In the genomic region with DNA sequence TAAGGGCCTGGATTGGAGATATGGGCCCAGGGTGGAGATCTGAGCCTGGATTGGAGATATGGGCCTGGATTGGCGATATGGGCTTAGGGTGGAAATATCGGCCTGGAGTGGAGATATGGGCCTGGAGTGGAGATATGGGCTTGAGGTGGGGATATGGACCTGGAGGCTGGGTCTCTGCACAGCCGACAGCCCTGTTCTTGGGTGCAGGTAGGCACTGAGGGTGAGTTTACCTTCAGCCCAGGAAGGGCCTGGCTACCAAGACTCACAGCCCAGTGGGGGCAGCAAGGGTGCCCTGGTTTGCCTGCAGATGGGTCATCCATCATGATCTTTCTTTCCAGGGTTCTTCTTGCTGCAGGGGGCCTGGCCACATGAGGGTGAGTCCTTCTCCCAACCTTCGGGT, we compare ENCODE assay signal across 12 cellular contexts. TPM values are rescaled to one million over a fixed set of nuclear protein-coding genes. Genes with fewer than 3 reads are reported as not detected.
DNase-seq lines count a peak whose midpoint lies in the region; ATAC-seq and TF ChIP-seq lines count a peak whose summit lies in the region.
"Not testable (repeated sequence)": the region's sequence is repeated elsewhere in the genome, so short reads cannot be mapped to it uniquely, and the experiment has no call there.
"Had no signal": no experiment of that assay in that cellular context is flagged by ENCODE, and none has a peak within 500 bp of the region (broad histone marks: within the 10 kb centered on the region; RNA-seq: fewer than 3 reads in every experiment).

No MANE protein-coding gene starts in this region.

- TF ChIP-seq CTCF in endothelial cell (IDR thresholded peaks at IDR 0.05; ENCODE audit: unreplicated experiment) = not testable (repeated sequence)

- peak overlapping the region; percentile 23 for H3K4me3 Mint-ChIP-seq in endothelial cell (ENCODE audit: unreplicated experiment)
- H3K4me3 Mint-ChIP-seq in natural killer cell treated with Interleukin-12 subunit alpha and Interleukin-12 subunit beta and Interleukin-15 and Interleukin-18, amount 100 ng/mL, for 72 hours = peak overlapping the region; percentile 74

- H3K27ac Mint-ChIP-seq in endothelial cell (ENCODE audit: unreplicated experiment) = not testable (repeated sequence)
- H3K27ac Mint-ChIP-seq in natural killer cell treated with Interleukin-12 subunit alpha and Interleukin-12 subunit beta and Interleukin-15 and Interleukin-18, amount 100 ng/mL, for 72 hours = peak overlapping the region; percentile 83 to 90

- peak; percentile 17 for DNase-seq in activated CD8-positive, alpha-beta memory T cell treated with anti-CD3 and anti-CD28 coated beads for 24 hours
- not testable (repeated sequence) for DNase-seq in endothelial cell (ENCODE audit: low spot score); natural killer cell treated with Interleukin-12 subunit alpha and Interleukin-12 subunit beta and Interleukin-15 and Interleukin-18, amount 100 ng/mL, for 72 hours (ENCODE audit: low spot score)
- DNase-seq in left lobe of liver (ENCODE audit: low spot score) = peak; percentile 22
- DNase-seq in mesenteric fat pad (ENCODE audit: low spot score) = peak; percentile 26

- H3K4me1 Mint-ChIP-seq in endothelial cell (ENCODE audit: unreplicated experiment) = not testable (repeated sequence)
- H3K4me1 Mint-ChIP-seq in natural killer cell treated with Interleukin-12 subunit alpha and Interleukin-12 subunit beta and Interleukin-15 and Interleukin-18, amount 100 ng/mL, for 72 hours (ENCODE audit: low read depth in 2 of 2) = peaks cover 42 to 43% of the 10 kb centered on the region in 2 donors

- peaks cover 53% of the 10 kb centered on the region for H3K9me3 Mint-ChIP-seq in endothelial cell (ENCODE audit: unreplicated experiment)
- H3K9me3 Mint-ChIP-seq in natural killer cell treated with Interleukin-12 subunit alpha and Interleukin-12 subunit beta and Interleukin-15 and Interleukin-18, amount 100 ng/mL, for 72 hours = not testable (repeated sequence)

- peaks cover 20% of the 10 kb centered on the region for H3K36me3 Mint-ChIP-seq in endothelial cell (ENCODE audit: low read depth, unreplicated experiment)
- not testable (repeated sequence) for H3K36me3 Mint-ChIP-seq in natural killer cell treated with Interleukin-12 subunit alpha and Interleukin-12 subunit beta and Interleukin-15 and Interleukin-18, amount 100 ng/mL, for 72 hours

- ATAC-seq in left lobe of liver = not testable (repeated sequence)
- peak in 1 of 2 donors; percentile 63 for ATAC-seq in natural killer cell treated with Interleukin-12 subunit alpha and Interleukin-12 subunit beta and Interleukin-15 and Interleukin-18, amount 100 ng/mL, for 72 hours

- peaks cover 12% of the 10 kb centered on the region for H3K27me3 Mint-ChIP-seq in endothelial cell (ENCODE audit: unreplicated experiment)
- not testable (repeated sequence) for H3K27me3 Mint-ChIP-seq in natural killer cell treated with Interleukin-12 subunit alpha and Interleukin-12 subunit beta and Interleukin-15 and Interleukin-18, amount 100 ng/mL, for 72 hours

RNA-seq across cellular contexts. Expression of gene KIR2DL1, which starts 0.9 kb away (rescaled TPM):
- total RNA-seq in endothelial cell (ENCODE audit: unreplicated experiment) (not detected), left lobe of liver (not detected), mesenteric fat pad (not detected)
- total RNA-seq in natural killer cell treated with Interleukin-12 subunit alpha and Interleukin-12 subunit beta and Interleukin-15 and Interleukin-18, amount 100 ng/mL, for 72 hours = 10 to 100 TPM; 11.4 to 19.5 TPM
- total RNA-seq: A673; CD4-positive, alpha-beta memory T cell; CD4-positive, CD25-positive, alpha-beta regulatory T cell; Daoy; G401; GM12878 had no signal

RNA-seq across cellular contexts. Expression of gene KIR2DL3, which starts 32.2 kb away (rescaled TPM):
- not detected for total RNA-seq in endothelial cell (ENCODE audit: unreplicated experiment)
- total RNA-seq in left lobe of liver = not detected
- not detected for total RNA-seq in mesenteric fat pad
- 10 to 100 TPM; 11.7 to 14.6 TPM for total RNA-seq in natural killer cell treated with Interleukin-12 subunit alpha and Interleukin-12 subunit beta and Interleukin-15 and Interleukin-18, amount 100 ng/mL, for 72 hours
- total RNA-seq: A673; CD4-positive, alpha-beta memory T cell; CD4-positive, CD25-positive, alpha-beta regulatory T cell; Daoy; G401; GM12878 had no signal

RNA-seq across cellular contexts. Expression of gene KIR2DL4, which starts 32.9 kb away (rescaled TPM):
- not detected for total RNA-seq in endothelial cell (ENCODE audit: unreplicated experiment)
- not detected for total RNA-seq in left lobe of liver
- total RNA-seq in mesenteric fat pad = 0.22 TPM
- total RNA-seq in natural killer cell treated with Interleukin-12 subunit alpha and Interleukin-12 subunit beta and Interleukin-15 and Interleukin-18, amount 100 ng/mL, for 72 hours = 1 to 10 TPM; 4.2 to 6.6 TPM
- total RNA-seq: A673; CD4-positive, alpha-beta memory T cell; CD4-positive, CD25-positive, alpha-beta regulatory T cell; CD8-positive, alpha-beta memory T cell; Daoy; G401; GM12878 had no signal

RNA-seq across cellular contexts. Expression of gene KIR3DL1, which starts 45.8 kb away (rescaled TPM):
- not detected for total RNA-seq in endothelial cell (ENCODE audit: unreplicated experiment)
- not detected for total RNA-seq in left lobe of liver
- total RNA-seq in mesenteric fat pad = not detected
- total RNA-seq in natural killer cell treated with Interleukin-12 subunit alpha and Interleukin-12 subunit beta and Interleukin-15 and Interleukin-18, amount 100 ng/mL, for 72 hours = 10 to 100 TPM; 27.4 to 31.2 TPM
- total RNA-seq: A673; CD4-positive, alpha-beta memory T cell; CD4-positive, CD25-positive, alpha-beta regulatory T cell; Daoy; G401; GM12878 had no signal

RNA-seq across cellular contexts. Expression of gene KIR3DL3, which starts 46.3 kb away (rescaled TPM):
- total RNA-seq in endothelial cell (ENCODE audit: unreplicated experiment) = not detected
- total RNA-seq in left lobe of liver = not detected
- total RNA-seq in mesenteric fat pad = not detected
- under 1 TPM in 1 of 2 donors, not detected in 1; 0.33 TPM for total RNA-seq in natural killer cell treated with Interleukin-12 subunit alpha and Interleukin-12 subunit beta and Interleukin-15 and Interleukin-18, amount 100 ng/mL, for 72 hours
- total RNA-seq: A673; CD4-positive, alpha-beta memory T cell; CD4-positive, CD25-positive, alpha-beta regulatory T cell; CD8-positive, alpha-beta memory T cell; Daoy; G401; GM12878 had no signal

Comparison
In these comparisons a context has a peak if more than half of its experiments do, and no peak if none do; other contexts are left out.
1. RNA of gene KIR2DL1, which starts 0.9 kb away (total RNA-seq): 11.4 to 19.5 TPM in natural killer cell treated with Interleukin-12 subunit alpha and Interleukin-12 subunit beta and Interleukin-15 and Interleukin-18, amount 100 ng/mL, for 72 hours; not detected in mesenteric fat pad (single experiment), not detected in left lobe of liver (single experiment) and not detected in endothelial cell (single experiment); every median in the first group is over 10 times any median in the second.
2. RNA of gene KIR2DL3, which starts 32.2 kb away (total RNA-seq): 11.7 to 14.6 TPM in natural killer cell treated with Interleukin-12 subunit alpha and Interleukin-12 subunit beta and Interleukin-15 and Interleukin-18, amount 100 ng/mL, for 72 hours; not detected in endothelial cell (single experiment), not detected in left lobe of liver (single experiment) and not detected in mesenteric fat pad (single experiment); every median in the first group is over 10 times any median in the second.